Comparison of ENCODE assay signal across 18 cellular contexts in the genomic region with DNA sequence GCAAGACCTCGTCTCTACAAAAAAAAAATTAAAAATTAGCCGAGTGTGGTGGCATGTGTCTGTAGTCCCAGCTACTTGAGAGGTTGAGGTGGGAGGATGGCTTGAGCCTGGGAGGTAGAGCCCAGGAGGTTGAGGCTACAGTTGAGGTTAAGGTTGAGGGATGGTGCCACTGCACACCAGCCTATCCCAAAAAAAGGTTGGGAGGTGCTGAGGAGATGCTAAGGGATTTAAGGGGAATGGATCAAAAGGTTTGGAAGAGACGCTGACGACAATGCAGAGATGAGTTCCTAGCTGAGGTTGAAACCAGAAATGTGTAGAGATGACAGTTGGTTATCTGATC. TPM values are rescaled to one million over a fixed set of nuclear protein-coding genes. Genes with fewer than 3 reads are reported as not detected.
DNase-seq lines count a peak whose midpoint lies in the region; ATAC-seq and TF ChIP-seq lines count a peak whose summit lies in the region.
"Had no signal": no experiment of that assay in that cellular context is flagged by ENCODE, and none has a peak within 500 bp of the region (broad histone marks: within the 10 kb centered on the region; RNA-seq: fewer than 3 reads in every experiment).

No MANE protein-coding gene starts in this region.

- CTCF ChIA-PET in Calu3 (lab: Charles Lee): interaction anchor here (0.7 to 1.0 kb wide), 2 partner anchors 10 to 53 kb away, joined by 3 to 4 read pairs; no protein-coding TSS in a partner anchor

- peaks cover 61% of the 10 kb centered on the region for H3K4me1 Mint-ChIP-seq in activated CD4-positive, alpha-beta T cell treated with anti-CD3 and anti-CD28 coated beads, Interleukin-2, amount 10 ng/mL, durations not matched to agents 24 days and 14 days
- peaks cover 44% of the 10 kb centered on the region for H3K4me1 Mint-ChIP-seq in activated naive CD8-positive, alpha-beta T cell treated with anti-CD3 and anti-CD28 coated beads, Interleukin-2, amount 10 ng/mL, durations not matched to agents 7 days and 5 days
- H3K4me1 Mint-ChIP-seq in osteocyte (ENCODE audit: unreplicated experiment) (peaks cover 7% of the 10 kb centered on the region), Calu3 (ENCODE audit: low read depth, unreplicated experiment) (peaks cover 39% of the 10 kb centered on the region)

- BruUV-seq in Calu3 (replicated peaks; lab: Mats Ljungman, UMichigan): no TSS peak

- intact Hi-C loops in activated CD4-positive, alpha-beta T cell treated with anti-CD3 and anti-CD28 coated beads, Interleukin-2, amount 10 ng/mL, durations not matched to agents 24 days and 14 days (cut with micrococcal nuclease): loop anchor here (1.0 kb wide), 1 partner anchor 45 kb away; no protein-coding TSS in a partner anchor
- intact Hi-C loops in Calu3 (cut with micrococcal nuclease; ENCODE audit: unreplicated experiment): no loop called here

- H3K27ac Mint-ChIP-seq in activated CD4-positive, alpha-beta T cell treated with anti-CD3 and anti-CD28 coated beads, Interleukin-2, amount 10 ng/mL, durations not matched to agents 24 days and 14 days: peak overlapping the region; percentile 94
- peak overlapping the region; percentile 98 for H3K27ac Mint-ChIP-seq in activated naive CD8-positive, alpha-beta T cell treated with anti-CD3 and anti-CD28 coated beads, Interleukin-2, amount 10 ng/mL, durations not matched to agents 7 days and 5 days
- no peak overlapping the region for H3K27ac Mint-ChIP-seq in osteocyte (ENCODE audit: unreplicated experiment)
- H3K27ac Mint-ChIP-seq in Calu3 (ENCODE audit: unreplicated experiment): no peak overlapping the region
- H3K27ac Mint-ChIP-seq: type B pancreatic cell had no signal

- TF ChIP-seq POLR2A in suprapubic skin (IDR thresholded peaks at IDR 0.05): no peak

- no peak for ATAC-seq in activated naive CD8-positive, alpha-beta T cell treated with anti-CD3 and anti-CD28 coated beads, Interleukin-2, amount 10 ng/mL, durations not matched to agents 7 days and 5 days (ENCODE audit: low read depth)
- no peak for ATAC-seq in GM18873 (IDR thresholded peaks at IDR 0.05; ENCODE audit: low FRiP score, unreplicated experiment)

- H3K27ac ChIP-seq in KOPT-K1 (ENCODE audit: low read depth, low read length, poor library complexity, severe bottlenecking) (peak overlapping the region; percentile 40), suprapubic skin (no peak overlapping the region)
- H3K27ac ChIP-seq: esophagus squamous epithelium, ovary, sigmoid colon, SK-N-MC had no signal

- H3K4me3 Mint-ChIP-seq in activated CD4-positive, alpha-beta T cell treated with anti-CD3 and anti-CD28 coated beads, Interleukin-2, amount 10 ng/mL, durations not matched to agents 24 days and 14 days: peak overlapping the region; percentile 68
- H3K4me3 Mint-ChIP-seq in activated naive CD8-positive, alpha-beta T cell treated with anti-CD3 and anti-CD28 coated beads, Interleukin-2, amount 10 ng/mL, durations not matched to agents 7 days and 5 days: peak overlapping the region; percentile 63
- H3K4me3 Mint-ChIP-seq in osteocyte (ENCODE audit: unreplicated experiment): no peak overlapping the region
- H3K4me3 Mint-ChIP-seq in Calu3 (ENCODE audit: low read depth, unreplicated experiment): no peak overlapping the region
- H3K4me3 Mint-ChIP-seq: brain, type B pancreatic cell had no signal

- H3K9me3 ChIP-seq in KOPT-K1 (ENCODE audit: insufficient read depth, low read length, poor library complexity, severe bottlenecking): no peaks in the 10 kb centered on the region
- no peaks in the 10 kb centered on the region for H3K9me3 ChIP-seq in suprapubic skin
- H3K9me3 ChIP-seq: esophagus squamous epithelium, ovary, sigmoid colon had no signal

- no peaks in the 10 kb centered on the region for H3K27me3 ChIP-seq in suprapubic skin
- H3K27me3 ChIP-seq: esophagus squamous epithelium, ovary, sigmoid colon had no signal

- peaks cover 13% of the 10 kb centered on the region for H3K36me3 Mint-ChIP-seq in activated CD4-positive, alpha-beta T cell treated with anti-CD3 and anti-CD28 coated beads, Interleukin-2, amount 10 ng/mL, durations not matched to agents 24 days and 14 days (ENCODE audit: low read depth)
- peaks cover 22% of the 10 kb centered on the region for H3K36me3 Mint-ChIP-seq in activated naive CD8-positive, alpha-beta T cell treated with anti-CD3 and anti-CD28 coated beads, Interleukin-2, amount 10 ng/mL, durations not matched to agents 7 days and 5 days
- H3K36me3 Mint-ChIP-seq in osteocyte (ENCODE audit: unreplicated experiment): no peaks in the 10 kb centered on the region
- peaks cover 21% of the 10 kb centered on the region for H3K36me3 Mint-ChIP-seq in Calu3 (ENCODE audit: insufficient read depth, unreplicated experiment)
- H3K36me3 Mint-ChIP-seq: brain, type B pancreatic cell had no signal

- 92% methylated on average over 4 of the region's 4 CpGs for WGBS in suprapubic skin

- no peak for DNase-seq in activated CD4-positive, alpha-beta T cell treated with anti-CD3 and anti-CD28 coated beads, Interleukin-2, amount 10 ng/mL, durations not matched to agents 24 days and 14 days
- no peak for DNase-seq in activated CD4-positive, alpha-beta T cell treated with anti-CD3 and anti-CD28 coated beads for 1 hour
- no peak for DNase-seq in activated naive CD8-positive, alpha-beta T cell treated with anti-CD3 and anti-CD28 coated beads, Interleukin-2, amount 10 ng/mL, durations not matched to agents 7 days and 5 days
- DNase-seq in osteocyte (ENCODE audit: extremely low spot score, unreplicated experiment) (peak; percentile 21), suprapubic skin (ENCODE audit: low spot score in 2 of 2) (no peak), Calu3 (no peak)
- DNase-seq: dermis blood vessel endothelial cell, esophagus squamous epithelium, HCEC 1CT, NCI-H187 treated with DMSO at 0.1 percent for 48 hours, NCI-H510A treated with DMSO at 0.1 percent for 48 hours, ovary, sigmoid colon had no signal

- H3K4me1 ChIP-seq in suprapubic skin: peaks cover 10% of the 10 kb centered on the region

- POLR2A ChIA-PET in activated naive CD8-positive, alpha-beta T cell treated with anti-CD3 and anti-CD28 coated beads, Interleukin-2, amount 10 ng/mL, durations not matched to agents 7 days and 5 days (lab: Charles Lee): interaction anchor here (0.7 to 4.0 kb wide), 6 partner anchors 30 to 86 kb away, joined by 3 to 61 read pairs (median 12); no protein-coding TSS in a partner anchor

- H3K9me3 Mint-ChIP-seq in activated CD4-positive, alpha-beta T cell treated with anti-CD3 and anti-CD28 coated beads, Interleukin-2, amount 10 ng/mL, durations not matched to agents 24 days and 14 days: peaks cover 8% of the 10 kb centered on the region
- no peaks in the 10 kb centered on the region for H3K9me3 Mint-ChIP-seq in activated naive CD8-positive, alpha-beta T cell treated with anti-CD3 and anti-CD28 coated beads, Interleukin-2, amount 10 ng/mL, durations not matched to agents 7 days and 5 days
- no peaks in the 10 kb centered on the region for H3K9me3 Mint-ChIP-seq in osteocyte (ENCODE audit: unreplicated experiment)
- H3K9me3 Mint-ChIP-seq in Calu3 (ENCODE audit: low read depth, unreplicated experiment): peaks cover 2% of the 10 kb centered on the region

- H3K27me3 Mint-ChIP-seq in activated CD4-positive, alpha-beta T cell treated with anti-CD3 and anti-CD28 coated beads, Interleukin-2, amount 10 ng/mL, durations not matched to agents 24 days and 14 days: no peaks in the 10 kb centered on the region
- no peaks in the 10 kb centered on the region for H3K27me3 Mint-ChIP-seq in activated naive CD8-positive, alpha-beta T cell treated with anti-CD3 and anti-CD28 coated beads, Interleukin-2, amount 10 ng/mL, durations not matched to agents 7 days and 5 days
- H3K27me3 Mint-ChIP-seq in osteocyte (ENCODE audit: unreplicated experiment) (no peaks in the 10 kb centered on the region), Calu3 (ENCODE audit: unreplicated experiment) (no peaks in the 10 kb centered on the region)
- H3K27me3 Mint-ChIP-seq: type B pancreatic cell had no signal

- H3K36me3 ChIP-seq in KOPT-K1 (ENCODE audit: insufficient read depth, low read length) (no peaks in the 10 kb centered on the region), suprapubic skin (no peaks in the 10 kb centered on the region)
- H3K36me3 ChIP-seq: esophagus squamous epithelium, ovary, sigmoid colon had no signal

- H3K4me3 ChIP-seq in suprapubic skin: no peak overlapping the region
- H3K4me3 ChIP-seq: esophagus squamous epithelium, ovary, sigmoid colon, SK-N-MC had no signal

- no peak for TF ChIP-seq EP300 in suprapubic skin (IDR thresholded peaks at IDR 0.05)

- TF ChIP-seq CTCF in osteocyte (IDR thresholded peaks at IDR 0.05) (no peak), suprapubic skin (IDR thresholded peaks at IDR 0.05) (no peak), Calu3 (IDR thresholded peaks at IDR 0.05; ENCODE audit: unreplicated experiment) (no peak)

RNA-seq across cellular contexts. Expression of gene NSMCE1, which starts 4.7 kb away (rescaled TPM):
- 143 and 149 TPM in 2 replicates for total RNA-seq in activated CD4-positive, alpha-beta T cell treated with anti-CD3 and anti-CD28 coated beads, Interleukin-2, amount 10 ng/mL, durations not matched to agents 24 days and 14 days
- 10 to 100 TPM; 69.0 to 75.6 TPM for total RNA-seq in activated naive CD8-positive, alpha-beta T cell treated with anti-CD3 and anti-CD28 coated beads, Interleukin-2, amount 10 ng/mL, durations not matched to agents 7 days and 5 days
- 26.4 and 28.3 TPM in 2 replicates for total RNA-seq in osteocyte
- total RNA-seq in suprapubic skin: 10 to 100 TPM; 23.0 to 32.2 (median 29.3) TPM
- total RNA-seq in Calu3 (2022): 74.9 and 83.2 TPM in 2 replicates

RNA-seq across cellular contexts. Expression of gene IL4R, which starts 40.5 kb away (rescaled TPM):
- total RNA-seq in activated CD4-positive, alpha-beta T cell treated with anti-CD3 and anti-CD28 coated beads, Interleukin-2, amount 10 ng/mL, durations not matched to agents 24 days and 14 days: 345 and 375 TPM in 2 replicates
- total RNA-seq in activated naive CD8-positive, alpha-beta T cell treated with anti-CD3 and anti-CD28 coated beads, Interleukin-2, amount 10 ng/mL, durations not matched to agents 7 days and 5 days: 100 to 1,000 TPM; 215 TPM
- total RNA-seq in osteocyte (34.5 and 35.9 TPM in 2 replicates), suprapubic skin (10 to 100 TPM; 27.2 to 32.8 (median 30.5) TPM), Calu3 (2022) (99.0 and 108 TPM in 2 replicates)

Comparison
In these comparisons a context has a peak if more than half of its experiments do, and no peak if none do; other contexts are left out.
1. H3K27ac Mint-ChIP-seq: peak in activated CD4-positive, alpha-beta T cell treated with anti-CD3 and anti-CD28 coated beads, Interleukin-2, amount 10 ng/mL, durations not matched to agents 24 days and 14 days (single experiment) and activated naive CD8-positive, alpha-beta T cell treated with anti-CD3 and anti-CD28 coated beads, Interleukin-2, amount 10 ng/mL, durations not matched to agents 7 days and 5 days (single experiment); none in osteocyte (single experiment) and Calu3 (single experiment).
2. H3K4me3 Mint-ChIP-seq: peak in activated CD4-positive, alpha-beta T cell treated with anti-CD3 and anti-CD28 coated beads, Interleukin-2, amount 10 ng/mL, durations not matched to agents 24 days and 14 days (single experiment) and activated naive CD8-positive, alpha-beta T cell treated with anti-CD3 and anti-CD28 coated beads, Interleukin-2, amount 10 ng/mL, durations not matched to agents 7 days and 5 days (single experiment); none in osteocyte (single experiment) and Calu3 (single experiment).